In genomic region chr3:49122022-49122421, GRCh38 we compare ENCODE assay signal across 13 cellular contexts. TPM values are rescaled to one million over a fixed set of nuclear protein-coding genes. Genes with fewer than 3 reads are reported as not detected.
DNase-seq lines count a peak whose midpoint lies in the region; ATAC-seq and TF ChIP-seq lines count a peak whose summit lies in the region.
"Had no signal": no experiment of that assay in that cellular context is flagged by ENCODE, and none has a peak within 500 bp of the region (broad histone marks: within the 10 kb centered on the region; RNA-seq: fewer than 3 reads in every experiment).

No MANE protein-coding gene starts in this region.

- H3K27ac ChIP-seq in CD4-positive, CD25-positive, alpha-beta regulatory T cell (ENCODE audit: insufficient read depth, low read length, poor library complexity, severe bottlenecking): peak overlapping the region; percentile 91
- peak overlapping the region; percentile 100; the same call in 1 of the 2 replicates for H3K27ac ChIP-seq in HCT116 (ENCODE audit: low read depth, low read length)

- CTCF ChIA-PET in HCT116 (lab: Charles Lee): no interaction called here

- RAD21 ChIA-PET in HCT116 (lab: Charles Lee; ENCODE audit: low non-redundant PET in 1 of 2, low total read pairs in 2 of 2, uncharacterized antibody in 2 of 2, unreplicated experiment in 2 of 2): no interaction called here

- no peak overlapping the region for H3K4me3 ChIP-seq in CD4-positive, CD25-positive, alpha-beta regulatory T cell (ENCODE audit: low read depth, low read length)
- no peak overlapping the region for H3K4me3 ChIP-seq in HCT116 (replicated peaks in 1 of 2; ENCODE audit: low read depth in 1 of 2, low read length in 2 of 2)
- H3K4me3 ChIP-seq: mucosa of descending colon, SK-N-MC, uterus had no signal

- H3K36me3 Mint-ChIP-seq in CD4-positive, CD25-positive, alpha-beta regulatory T cell: no peaks in the 10 kb centered on the region
- H3K36me3 Mint-ChIP-seq in activated naive CD8-positive, alpha-beta T cell treated with anti-CD3 and anti-CD28 coated beads, Interleukin-2, amount 50 U/mL, for 24 hours (ENCODE audit: low read depth): peaks cover 12% of the 10 kb centered on the region
- H3K36me3 Mint-ChIP-seq in nephron (ENCODE audit: low read depth): peaks cover 37% of the 10 kb centered on the region

- peaks cover 26% of the 10 kb centered on the region for H3K4me1 ChIP-seq in CD4-positive, CD25-positive, alpha-beta regulatory T cell (ENCODE audit: control insufficient read depth, insufficient read depth, low read length, poor library complexity, severe bottlenecking)
- peaks cover 7 to 14% of the 10 kb centered on the region in 2 experiments for H3K4me1 ChIP-seq in HCT116 (ENCODE audit: control insufficient read depth in 1 of 2, insufficient read depth in 2 of 2, low read length in 2 of 2)

- H3K4me3 Mint-ChIP-seq in CD4-positive, CD25-positive, alpha-beta regulatory T cell: peak overlapping the region; percentile 84 to 89 (median 88)
- no peak overlapping the region for H3K4me3 Mint-ChIP-seq in activated naive CD8-positive, alpha-beta T cell treated with anti-CD3 and anti-CD28 coated beads, Interleukin-2, amount 50 U/mL, for 24 hours
- H3K4me3 Mint-ChIP-seq in nephron: peak overlapping the region; percentile 88 to 95 (median 93)

- no peak for ATAC-seq in CD4-positive, CD25-positive, alpha-beta regulatory T cell (ENCODE audit: low read depth in 2 of 2)
- ATAC-seq in HCT116 (no peak), HG03442 (IDR thresholded peaks at IDR 0.05; ENCODE audit: unreplicated experiment) (no peak)
- no peak for ATAC-seq in activated naive CD8-positive, alpha-beta T cell treated with anti-CD3 and anti-CD28 coated beads, Interleukin-2, amount 50 U/mL, for 24 hours
- ATAC-seq: mucosa of descending colon had no signal

- no peaks in the 10 kb centered on the region for H4K20me1 ChIP-seq in HCT116 (ENCODE audit: insufficient read depth)

- H3K4me2 ChIP-seq in HCT116 (ENCODE audit: low read length): no peak overlapping the region

- H3K79me2 ChIP-seq in HCT116 (ENCODE audit: insufficient read depth, low read length): peaks cover 21% of the 10 kb centered on the region

- TF ChIP-seq CTCF in HCT116 (IDR thresholded peaks at IDR 0.05 in 2 of 3, conservative IDR thresholded peaks at IDR 0.05 in 1 of 3; ENCODE audit: borderline replicate concordance in 1 of 3, insufficient read depth in 1 of 3, low read depth in 2 of 3, low read length in 2 of 3): no peak
- TF ChIP-seq CTCF in nephron (IDR thresholded peaks at IDR 0.05; ENCODE audit: unreplicated experiment in 3 of 3): no peak

- intact Hi-C loops in HCT116 (cut with micrococcal nuclease): no loop called here

- H2AFZ ChIP-seq in HCT116 (ENCODE audit: low read depth, low read length, poor library complexity, severe bottlenecking): no peak overlapping the region

- H3K27me3 Mint-ChIP-seq in CD4-positive, CD25-positive, alpha-beta regulatory T cell: peaks cover 5% of the 10 kb centered on the region
- no peaks in the 10 kb centered on the region for H3K27me3 Mint-ChIP-seq in activated naive CD8-positive, alpha-beta T cell treated with anti-CD3 and anti-CD28 coated beads, Interleukin-2, amount 50 U/mL, for 24 hours
- H3K27me3 Mint-ChIP-seq in nephron (ENCODE audit: low read depth): no peaks in the 10 kb centered on the region

- no peaks in the 10 kb centered on the region for H3K9me2 ChIP-seq in HCT116 (ENCODE audit: insufficient read depth)

- H3K9me3 Mint-ChIP-seq in CD4-positive, CD25-positive, alpha-beta regulatory T cell: peaks cover 0 to 1% (median 0%) of the 10 kb centered on the region in 7 donors
- H3K9me3 Mint-ChIP-seq in activated naive CD8-positive, alpha-beta T cell treated with anti-CD3 and anti-CD28 coated beads, Interleukin-2, amount 50 U/mL, for 24 hours: no peaks in the 10 kb centered on the region
- no peaks in the 10 kb centered on the region for H3K9me3 Mint-ChIP-seq in nephron

- TF ChIP-seq RAD21 in HCT116 (IDR thresholded peaks at IDR 0.05; ENCODE audit: low read depth): no peak

- no peaks in the 10 kb centered on the region for H3K9me3 ChIP-seq in CD4-positive, CD25-positive, alpha-beta regulatory T cell (ENCODE audit: control insufficient read depth in 2 of 2, low read length in 2 of 2)
- no peaks in the 10 kb centered on the region for H3K9me3 ChIP-seq in HCT116 (ENCODE audit: control insufficient read depth in 1 of 2, insufficient read depth in 1 of 2, low read depth in 1 of 2, low read length in 2 of 2)
- H3K9me3 ChIP-seq: mucosa of descending colon, uterus had no signal

- peaks cover 0 to 19% (median 5%) of the 10 kb centered on the region in 4 donors for H3K4me1 Mint-ChIP-seq in CD4-positive, CD25-positive, alpha-beta regulatory T cell
- H3K4me1 Mint-ChIP-seq in activated naive CD8-positive, alpha-beta T cell treated with anti-CD3 and anti-CD28 coated beads, Interleukin-2, amount 50 U/mL, for 24 hours: peaks cover 16% of the 10 kb centered on the region
- H3K4me1 Mint-ChIP-seq in nephron: no peaks in the 10 kb centered on the region

- no peak for TF ChIP-seq POLR2A in HCT116 (IDR thresholded peaks at IDR 0.05; ENCODE audit: borderline replicate concordance, extremely low read depth, insufficient read depth, insufficient read length)

- no TSS peak for BruUV-seq in HCT116 (replicated peaks; lab: Mats Ljungman, UMichigan)

- peaks cover 18% of the 10 kb centered on the region for H3K36me3 ChIP-seq in CD4-positive, CD25-positive, alpha-beta regulatory T cell (ENCODE audit: control insufficient read depth, insufficient read depth, low read length)
- H3K36me3 ChIP-seq in HCT116 (ENCODE audit: control insufficient read depth in 1 of 2, insufficient read depth in 2 of 2, low read length in 2 of 2): peaks cover 17 to 19% of the 10 kb centered on the region in 2 experiments; a peak in 3 of 4 replicates
- H3K36me3 ChIP-seq: uterus had no signal

- H3K9ac ChIP-seq in HCT116 (ENCODE audit: low read length): no peak overlapping the region

- no peaks in the 10 kb centered on the region for H3K27me3 ChIP-seq in CD4-positive, CD25-positive, alpha-beta regulatory T cell (ENCODE audit: control insufficient read depth, insufficient read depth, low read length)
- no peaks in the 10 kb centered on the region for H3K27me3 ChIP-seq in HCT116 (ENCODE audit: insufficient read depth, low read length)
- H3K27me3 ChIP-seq: uterus had no signal

- peak overlapping the region; percentile 84 to 94 (median 88) for H3K27ac Mint-ChIP-seq in CD4-positive, CD25-positive, alpha-beta regulatory T cell
- peak overlapping the region; percentile 88 for H3K27ac Mint-ChIP-seq in activated naive CD8-positive, alpha-beta T cell treated with anti-CD3 and anti-CD28 coated beads, Interleukin-2, amount 50 U/mL, for 24 hours
- H3K27ac Mint-ChIP-seq in nephron: peak overlapping the region; percentile 18 to 97 (median 70)

- no peak for DNase-seq in CD4-positive, CD25-positive, alpha-beta regulatory T cell
- no peak for DNase-seq in HCT116 (ENCODE audit: low read depth, low spot score)
- DNase-seq in activated naive CD8-positive, alpha-beta T cell treated with anti-CD3 and anti-CD28 coated beads, Interleukin-2, amount 50 U/mL, for 24 hours: no peak
- DNase-seq in midbrain (lab: John Stamatoyannopoulos, UW): no peak
- DNase-seq in NCI-H2029 treated with DMSO at 0.1 percent for 48 hours (lab: John Stamatoyannopoulos, UW): no peak
- DNase-seq: activated effector memory CD4-positive, alpha-beta T cell treated with anti-CD3 and anti-CD28 coated beads, Interleukin-2, amount 50 U/mL, for 16 hours; central memory CD4-positive, alpha-beta T cell; NCI-H2171; uterus had no signal

- POLR2A ChIA-PET in HCT116 (lab: Charles Lee): no interaction called here

TF ChIP-seq in HCT116, 20 proteins besides CTCF, POLR2A, EP300 and RAD21 (continues in another document):
- TF ChIP-seq JUND (IDR thresholded peaks at IDR 0.05) (no peak), EGR1 (IDR thresholded peaks at IDR 0.05; ENCODE audit: low read depth) (no peak), ELF1 (IDR thresholded peaks at IDR 0.05; ENCODE audit: borderline replicate concordance, low read depth) (no peak), YY1 (IDR thresholded peaks at IDR 0.05; ENCODE audit: extremely low read depth, insufficient replicate concordance, low read depth, low read length) (no peak), EZH2phosphoT487 (IDR thresholded peaks at IDR 0.05; ENCODE audit: borderline replicate concordance) (no peak), SIN3A (IDR thresholded peaks at IDR 0.05; ENCODE audit: low read depth) (no peak), ZFX (IDR thresholded peaks at IDR 0.05) (no peak), CBX3 (IDR thresholded peaks at IDR 0.05; ENCODE audit: low read depth) (no peak)
- TF ChIP-seq, protein P1, sequence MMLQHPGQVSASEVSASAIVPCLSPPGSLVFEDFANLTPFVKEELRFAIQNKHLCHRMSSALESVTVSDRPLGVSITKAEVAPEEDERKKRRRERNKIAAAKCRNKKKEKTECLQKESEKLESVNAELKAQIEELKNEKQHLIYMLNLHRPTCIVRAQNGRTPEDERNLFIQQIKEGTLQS (IDR thresholded peaks at IDR 0.05): no peak

RNA-seq across cellular contexts. Expression of gene USP19, which starts 1.4 kb away (rescaled TPM):
- 57.8 TPM for total RNA-seq in CD4-positive, CD25-positive, alpha-beta regulatory T cell
- 10 to 100 TPM; 23.4 to 29.2 (median 25.4) TPM for polyA plus RNA-seq in CD4-positive, CD25-positive, alpha-beta regulatory T cell
- 92.8 TPM for total RNA-seq in HCT116 (2021; ENCODE audit: unreplicated experiment)
- polyA plus RNA-seq in HCT116 (2012): 58.3 and 75.2 TPM in 2 replicates

RNA-seq across cellular contexts. Expression of gene LAMB2, which starts 10.8 kb away (rescaled TPM):
- total RNA-seq in CD4-positive, CD25-positive, alpha-beta regulatory T cell: 1.4 TPM
- under 1 TPM in 1 of 4 donors, not detected in 3; 0.57 TPM for polyA plus RNA-seq in CD4-positive, CD25-positive, alpha-beta regulatory T cell
- 213 TPM for total RNA-seq in HCT116 (2021; ENCODE audit: unreplicated experiment)
- 277 and 293 TPM in 2 replicates for polyA plus RNA-seq in HCT116 (2012)

RNA-seq across cellular contexts. Expression of gene QARS1, which starts 17.5 kb away (rescaled TPM):
- total RNA-seq in CD4-positive, CD25-positive, alpha-beta regulatory T cell: 224 TPM
- 100 to 1,000 TPM; 102 to 157 (median 132) TPM for polyA plus RNA-seq in CD4-positive, CD25-positive, alpha-beta regulatory T cell
- 346 TPM for total RNA-seq in HCT116 (2021; ENCODE audit: unreplicated experiment)
- 451 and 469 TPM in 2 replicates for polyA plus RNA-seq in HCT116 (2012)

RNA-seq across cellular contexts. Expression of gene QRICH1, which starts 28.2 kb away (rescaled TPM):
- 219 TPM for total RNA-seq in CD4-positive, CD25-positive, alpha-beta regulatory T cell
- polyA plus RNA-seq in CD4-positive, CD25-positive, alpha-beta regulatory T cell: 10 to 100 TPM; 20.0 to 26.8 (median 24.1) TPM
- 105 TPM for total RNA-seq in HCT116 (2021; ENCODE audit: unreplicated experiment)
- 50.7 and 57.0 TPM in 2 replicates for polyA plus RNA-seq in HCT116 (2012)

RNA-seq across cellular contexts. Expression of gene CCDC71, which starts 44.1 kb away (rescaled TPM):
- 12.9 TPM for total RNA-seq in CD4-positive, CD25-positive, alpha-beta regulatory T cell
- 1 to 10 TPM in 2 of 4 donors, under 1 TPM in 2; 0.76 to 2.2 (median 1.3) TPM for polyA plus RNA-seq in CD4-positive, CD25-positive, alpha-beta regulatory T cell
- total RNA-seq in HCT116 (2021; ENCODE audit: unreplicated experiment): 32.8 TPM
- 19.7 and 24.3 TPM in 2 replicates for polyA plus RNA-seq in HCT116 (2012)

Comparison
In these comparisons a context has a peak if more than half of its experiments do, and no peak if none do; other contexts are left out.
1. RNA of gene LAMB2, which starts 10.8 kb away (total RNA-seq): 213 TPM in HCT116 (single experiment); 1.4 TPM in CD4-positive, CD25-positive, alpha-beta regulatory T cell (single experiment); every median in the first group is over 10 times any median in the second.
2. Peak in every context shown above with its lines, with median percentiles within 50 percentile points of each other: H3K27ac Mint-ChIP-seq.